8 cellular contexts compared by ENCODE assay signal in the genomic region with DNA sequence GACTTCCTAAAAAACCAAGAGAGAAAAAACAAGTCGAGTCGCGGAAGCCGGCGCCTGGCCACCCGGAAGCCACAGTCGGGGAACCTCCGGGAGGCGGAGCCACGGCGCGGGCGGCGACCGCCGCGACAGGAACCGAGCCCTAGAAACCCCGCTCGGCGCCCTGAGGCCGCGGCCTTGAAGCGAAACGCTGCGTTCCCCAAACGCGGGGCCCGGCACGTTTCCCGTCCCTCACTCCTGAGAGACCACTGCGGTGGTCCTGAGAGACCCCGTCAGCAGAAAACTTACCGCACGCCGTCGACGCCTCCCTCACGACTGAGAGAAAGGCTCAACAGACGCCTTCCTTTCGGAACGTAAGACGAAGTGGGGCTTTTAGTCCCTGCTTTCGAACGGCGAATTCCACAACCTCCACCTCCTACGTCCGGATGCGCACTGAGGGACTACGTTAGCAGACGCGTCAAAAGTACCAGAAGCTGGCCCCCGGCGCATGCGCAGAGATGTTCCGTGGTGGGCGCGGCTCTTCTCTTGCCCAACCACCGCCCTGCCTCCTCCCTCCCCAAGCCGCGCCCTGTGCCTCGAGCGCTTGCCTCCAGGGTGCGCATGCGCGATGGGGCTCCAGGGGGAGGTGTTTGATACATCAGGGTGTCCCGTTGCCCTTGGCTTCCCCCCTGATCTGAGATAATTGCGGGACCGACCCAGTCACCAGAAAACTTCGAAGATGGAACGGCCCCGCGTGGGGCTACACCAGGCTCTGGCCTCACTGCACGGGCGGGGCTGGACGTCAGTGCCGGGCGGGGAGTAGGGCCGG. TPM values are rescaled to one million over a fixed set of nuclear protein-coding genes. Genes with fewer than 3 reads are reported as not detected.
A peak's percentile ranks its signal among the peaks of the same experiment; 100 is the strongest.
DNase-seq lines count a peak whose midpoint lies in the region; ATAC-seq and TF ChIP-seq lines count a peak whose summit lies in the region.

TSS of gene RSRP1 (minus strand) at position 431 of the 805 bp plus-strand sequence. CDS start 491 bp downstream, outside the sequence.

- H3K36me3 ChIP-seq in BLaER1 (peaks cover 42% of the 10 kb centered on the region), left lung (peaks cover 0 to 43% of the 10 kb centered on the region in 2 donors)

- H3K27ac Mint-ChIP-seq in dendritic cell treated with granulocyte-macrophage colony-stimulating factor and Interleukin-4, amounts not matched to agents 40 ng/mL and 50 ng/mL, for 4 days: peak within 1 kb of the TSS; percentile 97

- H3K4me2 ChIP-seq in BLaER1: peak within 1 kb of the TSS; percentile 95

- H3K27ac ChIP-seq in BLaER1 (peak within 1 kb of the TSS; percentile 95), left lung (peak within 1 kb of the TSS; percentile 100)

- H3K9ac ChIP-seq in BLaER1: peak within 1 kb of the TSS; percentile 97

- DNase-seq in NCI-H748 (lab: John Stamatoyannopoulos, UW; ENCODE audit: unreplicated experiment): peak; percentile 97
- peak; percentile 99 to 100 for DNase-seq in activated CD4-positive, alpha-beta T cell treated with anti-CD3 and anti-CD28 coated beads, Interleukin-2, amount 50 U/mL, for 24 hours (ENCODE audit: low read depth in 1 of 2, low spot score in 1 of 2)
- peak; percentile 99 to 100 for DNase-seq in left lung
- peak; percentile 99 to 100 for DNase-seq in stimulated activated CD4-positive, alpha-beta T cell treated with anti-CD3 and anti-CD28 coated beads, Interleukin-2, amount 100 ng/mL, for 48 hours

- H3K27me3 ChIP-seq in BLaER1 (no peaks in the 10 kb centered on the region), left lung (no peaks in the 10 kb centered on the region)

- H3K36me3 Mint-ChIP-seq in dendritic cell treated with granulocyte-macrophage colony-stimulating factor and Interleukin-4, amounts not matched to agents 40 ng/mL and 50 ng/mL, for 4 days (ENCODE audit: low read depth): peaks cover 64% of the 10 kb centered on the region

- H4K20me1 ChIP-seq in BLaER1: peaks cover 48% of the 10 kb centered on the region

- H3K4me3 ChIP-seq in BLaER1 (peak within 1 kb of the TSS; percentile 97), left lung (peak within 1 kb of the TSS; percentile 97 to 100)

- peaks cover 40% of the 10 kb centered on the region for H3K4me1 ChIP-seq in BLaER1
- H3K4me1 ChIP-seq in left lung: peaks cover 17 to 50% of the 10 kb centered on the region in 2 donors

- H3K9me3 Mint-ChIP-seq in dendritic cell treated with granulocyte-macrophage colony-stimulating factor and Interleukin-4, amounts not matched to agents 40 ng/mL and 50 ng/mL, for 4 days: no peaks in the 10 kb centered on the region

- H3K4me3 Mint-ChIP-seq in dendritic cell treated with granulocyte-macrophage colony-stimulating factor and Interleukin-4, amounts not matched to agents 40 ng/mL and 50 ng/mL, for 4 days: peak within 1 kb of the TSS; percentile 96

- intact Hi-C loops in dendritic cell treated with granulocyte-macrophage colony-stimulating factor and Interleukin-4, amounts not matched to agents 40 ng/mL and 50 ng/mL, for 4 days (cut with micrococcal nuclease): loop anchor here (1.0 to 2.0 kb wide), 2 partner anchors 8 to 14 kb away; partner anchors contain the start of gene SYF2
- intact Hi-C loops in left lung (cut with DNase I): no loop called here

- ATAC-seq in GM19328 (IDR thresholded peaks at IDR 0.05; ENCODE audit: unreplicated experiment): peak; percentile 80
- peak; percentile 66 for ATAC-seq in HG03520 (IDR thresholded peaks at IDR 0.05; ENCODE audit: unreplicated experiment)
- peak; percentile 94 for ATAC-seq in left lung

- H3K27me3 Mint-ChIP-seq in dendritic cell treated with granulocyte-macrophage colony-stimulating factor and Interleukin-4, amounts not matched to agents 40 ng/mL and 50 ng/mL, for 4 days: no peaks in the 10 kb centered on the region

- no peaks in the 10 kb centered on the region for H3K9me3 ChIP-seq in BLaER1
- no peaks in the 10 kb centered on the region for H3K9me3 ChIP-seq in left lung

- H3K4me1 Mint-ChIP-seq in dendritic cell treated with granulocyte-macrophage colony-stimulating factor and Interleukin-4, amounts not matched to agents 40 ng/mL and 50 ng/mL, for 4 days (ENCODE audit: low read depth): peaks cover 48% of the 10 kb centered on the region

- TF ChIP-seq CTCF in left lung (IDR thresholded peaks at IDR 0.05): peak in 1 of 2 donors; percentile 32

RNA-seq across cellular contexts. Expression of gene RSRP1, which starts in this region (rescaled TPM):
- total RNA-seq in left lung: 100 to 1,000 TPM; 113 to 114 TPM

Comparison
In these comparisons a context has a peak if more than half of its experiments do, and no peak if none do; other contexts are left out.
1. Peak in every context shown above with its lines: DNase-seq, ATAC-seq, H3K4me3 ChIP-seq and H3K27ac ChIP-seq.